ENCODE assay signal across 12 cellular contexts in genomic region chr20:57464642-57465211, GRCh38.
DNase-seq lines count a peak whose midpoint lies in the region; ATAC-seq, FAIRE-seq and TF ChIP-seq lines count a peak whose summit lies in the region.
"Had no signal": no experiment of that assay in that cellular context is flagged by ENCODE, and none has a peak within 500 bp of the region (broad histone marks: within the 10 kb centered on the region; RNA-seq: fewer than 3 reads in every experiment).

No MANE protein-coding gene starts in this region.

- no peaks in the 10 kb centered on the region for H4K20me1 ChIP-seq in PC-9 (ENCODE audit: insufficient read depth)

- no peak for TF ChIP-seq POLR2A in GM12891 (IDR thresholded peaks at IDR 0.05; ENCODE audit: low read depth, low read length)

- no peak overlapping the region for H3K27ac ChIP-seq in PC-9

- H3K4me2 ChIP-seq in PC-9: no peak overlapping the region

- no peak overlapping the region for H2AFZ ChIP-seq in PC-9

- H3F3A ChIP-seq in PC-9 (ENCODE audit: insufficient read depth, low read depth): no peaks in the 10 kb centered on the region

- H3K4me3 ChIP-seq in PC-9 (no peak overlapping the region), fibroblast of the aortic adventitia (ENCODE audit: low read depth, low read length) (no peak overlapping the region)

- CTCF ChIA-PET in PC-9 (lab: Charles Lee): no interaction called here

- intact Hi-C loops in PC-9 (cut with micrococcal nuclease; ENCODE audit: unreplicated experiment): no loop called here

- FAIRE-seq in GM12891 (lab: Jason Lieb, UNC): peak; percentile 41
- FAIRE-seq: D721Med had no signal

- DNase-seq in 8988T: peak; percentile 72
- DNase-seq in GM12891 (ENCODE audit: insufficient read length, low spot score): no peak
- peak in 1 of 2 experiments; percentile 52 for DNase-seq in PC-9
- peak; percentile 16 for DNase-seq in fibroblast of the aortic adventitia (ENCODE audit: low read depth)
- no peak for DNase-seq in amniotic stem cell (lab: John Stamatoyannopoulos, UW)
- DNase-seq in T1000 (lab: John Stamatoyannopoulos, UW): no peak
- DNase-seq in foreskin melanocyte: no peak
- DNase-seq: foreskin fibroblast, NCI-H2081 treated with DMSO at 0.1 percent for 48 hours, substantia nigra had no signal

- no peaks in the 10 kb centered on the region for H3K9me3 ChIP-seq in PC-9 (ENCODE audit: insufficient read depth, low read depth)

- no peaks in the 10 kb centered on the region for H3K36me3 ChIP-seq in PC-9 (ENCODE audit: low read depth)

- ATAC-seq in GM19455 (IDR thresholded peaks at IDR 0.05; ENCODE audit: unreplicated experiment): no peak

- H3K4me1 ChIP-seq in PC-9 (replicated peaks; ENCODE audit: insufficient read depth): no peaks in the 10 kb centered on the region

- H3K9me2 ChIP-seq in PC-9 (ENCODE audit: insufficient read depth): no peaks in the 10 kb centered on the region

- POLR2A ChIA-PET in PC-9 (lab: Charles Lee; ENCODE audit: unreplicated experiment): no interaction called here

- no TSS peak for BruUV-seq in PC-9 (replicated peaks; lab: Mats Ljungman, UMichigan)

- peaks cover 69% of the 10 kb centered on the region for H3K27me3 ChIP-seq in PC-9 (ENCODE audit: insufficient read depth, low read depth)

- TF ChIP-seq CTCF in PC-9 (conservative IDR thresholded peaks at IDR 0.05) (peak; percentile 57), fibroblast of the aortic adventitia (IDR thresholded peaks at IDR 0.05; ENCODE audit: insufficient read depth, low read length) (peak; percentile 33)

- no peaks in the 10 kb centered on the region for H3K79me2 ChIP-seq in PC-9 (ENCODE audit: low read depth)

TF ChIP-seq in GM12891, 5 proteins besides CTCF, POLR2A, EP300 and RAD21:
- TF ChIP-seq POLR2AphosphoS5 (IDR thresholded peaks at IDR 0.05; ENCODE audit: low read depth, low read length): no peak
- no peak for TF ChIP-seq SPI1 (IDR thresholded peaks at IDR 0.05; ENCODE audit: low read depth, low read length)
- TF ChIP-seq TAF1 (IDR thresholded peaks at IDR 0.05; ENCODE audit: low read depth, low read length): no peak
- no peak for TF ChIP-seq POU2F2 (IDR thresholded peaks at IDR 0.05; ENCODE audit: low read depth, low read length)
- no peak for TF ChIP-seq PAX5 (IDR thresholded peaks at IDR 0.05; ENCODE audit: insufficient read depth, low read length, severe bottlenecking)

Comparison
In these comparisons a context has a peak if more than half of its experiments do, and no peak if none do; other contexts are left out.
1. DNase-seq: peak in 8988T (single experiment) and fibroblast of the aortic adventitia (single experiment); none in GM12891 (single experiment), amniotic stem cell (single experiment), T1000 (single experiment) and foreskin melanocyte (single experiment).